19 cellular contexts compared by ENCODE assay signal in the genomic region with DNA sequence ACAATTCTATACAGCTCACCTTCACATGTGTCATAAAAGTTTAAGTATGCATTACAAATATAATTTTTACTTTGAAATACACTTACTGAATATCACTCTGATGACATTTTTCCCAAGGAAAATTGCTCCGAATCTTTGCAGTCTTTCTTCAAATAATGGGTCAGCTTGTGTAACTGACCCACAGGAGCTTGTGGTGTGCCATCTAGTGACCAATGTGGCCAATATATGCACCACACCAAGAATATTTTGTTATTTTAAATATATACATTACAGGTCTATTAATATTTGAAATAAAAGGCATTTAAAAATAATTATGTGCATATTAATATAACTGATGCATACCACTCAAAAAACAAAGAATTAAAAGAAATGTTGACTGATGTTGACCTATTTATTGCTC.
DNase-seq lines count a peak whose midpoint lies in the region; ATAC-seq and TF ChIP-seq lines count a peak whose summit lies in the region.
"Had no signal": no experiment of that assay in that cellular context is flagged by ENCODE, and none has a peak within 500 bp of the region (broad histone marks: within the 10 kb centered on the region; RNA-seq: fewer than 3 reads in every experiment).

No MANE protein-coding gene starts in this region.

- H3K56ac ChIP-seq in IMR-90 (ENCODE audit: extremely low read depth, insufficient read depth, low read length): no peak overlapping the region

- no peak overlapping the region for H3K4me3 Mint-ChIP-seq in chondrocyte (ENCODE audit: unreplicated experiment)
- no peak overlapping the region for H3K4me3 Mint-ChIP-seq in nephron
- H3K4me3 Mint-ChIP-seq: CD4-positive, alpha-beta T cell; effector memory CD8-positive, alpha-beta T cell had no signal

- TF ChIP-seq POLR2A in IMR-90 (IDR thresholded peaks at IDR 0.05; ENCODE audit: low read depth, low read length) (no peak), Peyer's patch (IDR thresholded peaks at IDR 0.05) (no peak)

- in situ Hi-C loops in IMR-90 (cut with MboI; ENCODE audit: low sequenced_read_pairs): no loop called here

- no peak overlapping the region for H3K14ac ChIP-seq in IMR-90 (replicated peaks; ENCODE audit: low read depth, low read length)

- no peak overlapping the region for H2BK15ac ChIP-seq in IMR-90 (ENCODE audit: low read depth, low read length)

- H3K27me3 ChIP-seq in IMR-90 (ENCODE audit: control insufficient read depth, insufficient read depth, low read length) (no peaks in the 10 kb centered on the region), Peyer's patch (no peaks in the 10 kb centered on the region)
- H3K27me3 ChIP-seq: gastrocnemius medialis, tibial artery had no signal

- DNase-seq in IMR-90: no peak
- DNase-seq in chondrocyte (ENCODE audit: low spot score): no peak
- no peak for DNase-seq in NCI-H1417 treated with DMSO at 0.1 percent for 48 hours (lab: John Stamatoyannopoulos, UW)
- DNase-seq in activated CD4-positive, alpha-beta T cell treated with anti-CD3 and anti-CD28 coated beads, Interleukin-2, amount 50 U/mL, for 48 hours: no peak
- no peak for DNase-seq in Peyer's patch
- DNase-seq: activated CD4-positive, alpha-beta T cell treated with anti-CD3 and anti-CD28 coated beads for 4 hours; CD4-positive, alpha-beta T cell; effector memory CD8-positive, alpha-beta T cell; gastrocnemius medialis; mesenchymal stem cell; MM.1S; NCI-H526 treated with DMSO at 0.1 percent for 48 hours; SHP77; stimulated activated CD4-positive, alpha-beta T cell treated with anti-CD3 and anti-CD28 coated beads, Interleukin-4, amount 100 ng/mL, for 24 hours; tibial artery had no signal

- no peaks in the 10 kb centered on the region for H3K79me1 ChIP-seq in IMR-90 (ENCODE audit: low read depth in 1 of 2, low read length in 2 of 2)

- H3K18ac ChIP-seq in IMR-90 (ENCODE audit: low read depth, low read length): no peak overlapping the region

- no peak for TF ChIP-seq RAD21 in IMR-90 (IDR thresholded peaks at IDR 0.05; ENCODE audit: low read length)

- POLR2A ChIA-PET in IMR-90 (lab: Charles Lee; ENCODE audit: unreplicated experiment): no interaction called here

- H3K9me3 ChIP-seq in IMR-90 (ENCODE audit: control insufficient read depth, insufficient read depth, low read length): no peaks in the 10 kb centered on the region
- H3K9me3 ChIP-seq in Peyer's patch: no peaks in the 10 kb centered on the region
- H3K9me3 ChIP-seq: gastrocnemius medialis, tibial artery had no signal

- ATAC-seq in IMR-90 (ENCODE audit: low read depth) (no peak), HG02870 (IDR thresholded peaks at IDR 0.05; ENCODE audit: unreplicated experiment) (no peak)
- ATAC-seq: activated naive CD4-positive, alpha-beta T cell treated with anti-CD3 and anti-CD28 coated beads, Interleukin-2, amount 50 U/mL, for 72 hours; effector memory CD8-positive, alpha-beta T cell; gastrocnemius medialis had no signal

- H2AK9ac ChIP-seq in IMR-90 (replicated peaks; ENCODE audit: low read depth, low read length, poor library complexity): no peak overlapping the region

- CTCF ChIA-PET in IMR-90 (lab: Yijun Ruan, JAX): no interaction called here

- H3K9ac ChIP-seq in IMR-90 (ENCODE audit: low read depth, low read length): no peak overlapping the region

- H3K4me2 ChIP-seq in IMR-90 (ENCODE audit: low read depth, low read length): no peak overlapping the region

- no peak overlapping the region for H4K5ac ChIP-seq in IMR-90 (ENCODE audit: low read depth, low read length)

- peaks cover 3% of the 10 kb centered on the region for H3K36me3 Mint-ChIP-seq in chondrocyte (ENCODE audit: low read depth)
- no peaks in the 10 kb centered on the region for H3K36me3 Mint-ChIP-seq in nephron (ENCODE audit: low read depth)
- H3K36me3 Mint-ChIP-seq: activated naive CD4-positive, alpha-beta T cell treated with anti-CD3 and anti-CD28 coated beads, Interleukin-2, amount 50 U/mL, for 72 hours had no signal

- no peak overlapping the region for H3K4me3 ChIP-seq in IMR-90 (ENCODE audit: insufficient read depth, low read depth, low read length)
- no peak overlapping the region for H3K4me3 ChIP-seq in Peyer's patch
- H3K4me3 ChIP-seq: gastrocnemius medialis, tibial artery had no signal

- peaks cover 4% of the 10 kb centered on the region for H3K9me3 Mint-ChIP-seq in chondrocyte (ENCODE audit: low read depth)
- H3K9me3 Mint-ChIP-seq in nephron: peaks cover 8% of the 10 kb centered on the region

- no peak overlapping the region for H3K23ac ChIP-seq in IMR-90 (ENCODE audit: low read depth, low read length)

- no peak overlapping the region for H4K8ac ChIP-seq in IMR-90 (ENCODE audit: low read depth in 2 of 2, low read length in 2 of 2)

- H3K4ac ChIP-seq in IMR-90 (ENCODE audit: low read depth, low read length): no peak overlapping the region

- H3K9me1 ChIP-seq in IMR-90 (ENCODE audit: insufficient read depth, low read length): no peaks in the 10 kb centered on the region

- H4K20me1 ChIP-seq in IMR-90 (ENCODE audit: insufficient read depth, low read length): no peaks in the 10 kb centered on the region

- H3K4me1 Mint-ChIP-seq in chondrocyte (ENCODE audit: low read depth) (peaks cover 3% of the 10 kb centered on the region), nephron (no peaks in the 10 kb centered on the region)

- H3K4me1 ChIP-seq in IMR-90 (ENCODE audit: control insufficient read depth, insufficient read depth, low read length) (no peaks in the 10 kb centered on the region), Peyer's patch (no peaks in the 10 kb centered on the region)
- H3K4me1 ChIP-seq: tibial artery had no signal

- H3K27ac ChIP-seq in C4-2B (no peak overlapping the region), IMR-90 (ENCODE audit: insufficient read depth, low read length) (no peak overlapping the region), Peyer's patch (no peak overlapping the region)
- H3K27ac ChIP-seq: gastrocnemius medialis, tibial artery had no signal

- no peak overlapping the region for H2BK5ac ChIP-seq in IMR-90 (ENCODE audit: low read depth, low read length, poor library complexity, severe bottlenecking)

- no peaks in the 10 kb centered on the region for H3K27me3 Mint-ChIP-seq in chondrocyte (ENCODE audit: low read depth)
- H3K27me3 Mint-ChIP-seq in nephron (ENCODE audit: low read depth): no peaks in the 10 kb centered on the region
- H3K27me3 Mint-ChIP-seq: CD4-positive, alpha-beta T cell; effector memory CD8-positive, alpha-beta T cell had no signal

- intact Hi-C loops in IMR-90 (cut with micrococcal nuclease): no loop called here

- H4K91ac ChIP-seq in IMR-90 (ENCODE audit: insufficient read depth, low read depth, low read length): no peak overlapping the region

- H2BK20ac ChIP-seq in IMR-90 (ENCODE audit: low read depth, low read length): no peak overlapping the region

- peak; percentile 74 for TF ChIP-seq CTCF in C4-2B (conservative IDR thresholded peaks at IDR 0.05)
- 0 out of 2 replicates have a peak, but pooled peaks have one; percentile 10 for TF ChIP-seq CTCF in IMR-90 (conservative IDR thresholded peaks at IDR 0.05; ENCODE audit: low read depth, low read length)
- TF ChIP-seq CTCF in chondrocyte (IDR thresholded peaks at IDR 0.05): peak; percentile 79
- peak; percentile 30 to 40 (median 38) for TF ChIP-seq CTCF in nephron (IDR thresholded peaks at IDR 0.05; ENCODE audit: unreplicated experiment in 3 of 3)
- no peak for TF ChIP-seq CTCF in Peyer's patch (IDR thresholded peaks at IDR 0.05)

- H2AK5ac ChIP-seq in IMR-90 (ENCODE audit: low read depth, low read length): no peak overlapping the region

- no peaks in the 10 kb centered on the region for H3K36me3 ChIP-seq in IMR-90 (ENCODE audit: control insufficient read depth, insufficient read depth, low read length)
- H3K36me3 ChIP-seq in Peyer's patch: no peaks in the 10 kb centered on the region
- H3K36me3 ChIP-seq: gastrocnemius medialis, tibial artery had no signal

- WGBS in IMR-90 (ENCODE audit: extremely low coverage in 2 of 2, insufficient read length in 1 of 2), 2 experiments: no CpG with 5 or more reads among the region's 1 CpG

- no peak overlapping the region for H2BK120ac ChIP-seq in IMR-90 (ENCODE audit: low read depth, low read length)

- H3K27ac Mint-ChIP-seq in chondrocyte (ENCODE audit: unreplicated experiment) (no peak overlapping the region), nephron (no peak overlapping the region)
- H3K27ac Mint-ChIP-seq: activated naive CD4-positive, alpha-beta T cell treated with anti-CD3 and anti-CD28 coated beads, Interleukin-2, amount 50 U/mL, for 72 hours; CD4-positive, alpha-beta T cell; effector memory CD8-positive, alpha-beta T cell had no signal

- no peak overlapping the region for H2AFZ ChIP-seq in IMR-90 (replicated peaks; ENCODE audit: low read length, poor library complexity)

- no TSS peak for BruUV-seq in IMR-90 (replicated peaks; lab: Mats Ljungman, UMichigan)

- dilution Hi-C loops in IMR-90 (cut with HindIII; ENCODE audit: low sequenced_read_pairs, unreplicated experiment): no loop called here

TF ChIP-seq in IMR-90, 13 proteins besides CTCF, POLR2A, EP300 and RAD21:
- no peak for TF ChIP-seq CHD1 (IDR thresholded peaks at IDR 0.05; ENCODE audit: low read depth, low read length)
- TF ChIP-seq MAFK (IDR thresholded peaks at IDR 0.05; ENCODE audit: low read depth, low read length): no peak
- TF ChIP-seq SMC3 (IDR thresholded peaks at IDR 0.05; ENCODE audit: low read depth, low read length): no peak

Comparison
In these comparisons a context has a peak if more than half of its experiments do, and no peak if none do; other contexts are left out.
1. CTCF ChIP-seq: peak in C4-2B (single experiment), IMR-90 (single experiment), chondrocyte (single experiment) and nephron (3 of 3); none in Peyer's patch (0 of 6).